Comparison of ENCODE assay signal across 18 cellular contexts in genomic region chr9:91807640-91808246, GRCh38.
A peak's percentile ranks its signal among the peaks of the same experiment; 100 is the strongest.
DNase-seq lines count a peak whose midpoint lies in the region; ATAC-seq and TF ChIP-seq lines count a peak whose summit lies in the region.
"Had no signal": no experiment of that assay in that cellular context is flagged by ENCODE, and none has a peak within 500 bp of the region (broad histone marks: within the 10 kb centered on the region; RNA-seq: fewer than 3 reads in every experiment).

No MANE protein-coding gene starts in this region.

- POLR2A ChIA-PET in HEK293T (lab: Yijun Ruan, JAX): no interaction called here

- H3K4me3 ChIP-seq in esophagus muscularis mucosa (no peak overlapping the region), muscle layer of duodenum (ENCODE audit: low read depth in 1 of 2, low read length in 2 of 2) (no peak overlapping the region)

- peak; percentile 13 for DNase-seq in activated CD8-positive, alpha-beta memory T cell treated with anti-CD3 and anti-CD28 coated beads for 24 hours
- DNase-seq in activated CD8-positive, alpha-beta memory T cell treated with anti-CD3 and anti-CD28 coated beads, Interleukin-2, amount 50 U/mL, for 4 hours: no peak
- DNase-seq in esophagus muscularis mucosa (ENCODE audit: extremely low spot score) (no peak), HEK293T (ENCODE audit: extremely low spot score) (no peak), AG08396 (ENCODE audit: low spot score) (no peak)
- DNase-seq in activated CD4-positive, alpha-beta T cell treated with anti-CD3 and anti-CD28 coated beads, Interleukin-2, amount 10 ng/mL, durations not matched to agents 24 days and 14 days: no peak
- DNase-seq: DMS153, NCI-H1048, NCI-H146, NCI-H2081 treated with DMSO at 0.1 percent for 48 hours, NCI-H226, NCI-H526 treated with DMSO at 0.1 percent for 48 hours, Right ventricle myocardium superior, SK-N-SH had no signal

- H3K4me1 ChIP-seq in esophagus muscularis mucosa (peaks cover 0 to 93% (median 82%) of the 10 kb centered on the region in 4 donors), muscle layer of duodenum (ENCODE audit: control insufficient read depth in 1 of 2, insufficient read depth in 2 of 2, low read length in 2 of 2) (peaks cover 6 to 59% of the 10 kb centered on the region in 2 donors)

- no peaks in the 10 kb centered on the region for H3K9me3 ChIP-seq in esophagus muscularis mucosa
- no peaks in the 10 kb centered on the region for H3K9me3 ChIP-seq in muscle layer of duodenum (ENCODE audit: control insufficient read depth in 1 of 2, low read length in 2 of 2)
- H3K9me3 ChIP-seq: SK-N-SH had no signal

- intact Hi-C loops in esophagus muscularis mucosa (cut with DNase I): no loop called here
- intact Hi-C loops in activated CD4-positive, alpha-beta T cell treated with anti-CD3 and anti-CD28 coated beads, Interleukin-2, amount 10 ng/mL, durations not matched to agents 24 days and 14 days (cut with micrococcal nuclease): no loop called here

- H3K27me3 ChIP-seq in esophagus muscularis mucosa (no peaks in the 10 kb centered on the region), muscle layer of duodenum (ENCODE audit: low read depth, low read length) (no peaks in the 10 kb centered on the region)

- no peak for TF ChIP-seq CTCF in esophagus muscularis mucosa (IDR thresholded peaks at IDR 0.05)

- no peaks in the 10 kb centered on the region for H3K36me3 Mint-ChIP-seq in activated CD4-positive, alpha-beta T cell treated with anti-CD3 and anti-CD28 coated beads, Interleukin-2, amount 10 ng/mL, durations not matched to agents 24 days and 14 days (ENCODE audit: low read depth)

- H3K27ac ChIP-seq in esophagus muscularis mucosa (replicated peaks in 1 of 4) (peak overlapping the region; percentile 32 to 62 (median 56)), muscle layer of duodenum (ENCODE audit: low read length) (peak overlapping the region; percentile 30)
- H3K27ac ChIP-seq: C4-2B had no signal

- H3K4me1 Mint-ChIP-seq in activated CD4-positive, alpha-beta T cell treated with anti-CD3 and anti-CD28 coated beads, Interleukin-2, amount 10 ng/mL, durations not matched to agents 24 days and 14 days: no peaks in the 10 kb centered on the region

- ATAC-seq in HG03442 (IDR thresholded peaks at IDR 0.05; ENCODE audit: unreplicated experiment): no peak
- ATAC-seq: Panc1 had no signal

- no peak for TF ChIP-seq POLR2A in esophagus muscularis mucosa (IDR thresholded peaks at IDR 0.05; ENCODE audit: low read depth)

- 56% methylated on average over 9 of the region's 9 CpGs for WGBS in esophagus muscularis mucosa

- peaks cover 1% of the 10 kb centered on the region for H3K27me3 Mint-ChIP-seq in activated CD4-positive, alpha-beta T cell treated with anti-CD3 and anti-CD28 coated beads, Interleukin-2, amount 10 ng/mL, durations not matched to agents 24 days and 14 days

- H3K27ac Mint-ChIP-seq in activated CD4-positive, alpha-beta T cell treated with anti-CD3 and anti-CD28 coated beads, Interleukin-2, amount 10 ng/mL, durations not matched to agents 24 days and 14 days: no peak overlapping the region

- H3K4me3 Mint-ChIP-seq in activated CD4-positive, alpha-beta T cell treated with anti-CD3 and anti-CD28 coated beads, Interleukin-2, amount 10 ng/mL, durations not matched to agents 24 days and 14 days: no peak overlapping the region

- H3K36me3 ChIP-seq in esophagus muscularis mucosa (no peaks in the 10 kb centered on the region), muscle layer of duodenum (ENCODE audit: control insufficient read depth in 1 of 2, insufficient read depth in 2 of 2, low read length in 2 of 2) (no peaks in the 10 kb centered on the region)

- no peak for TF ChIP-seq EP300 in esophagus muscularis mucosa (IDR thresholded peaks at IDR 0.05)

- H3K9me3 Mint-ChIP-seq in activated CD4-positive, alpha-beta T cell treated with anti-CD3 and anti-CD28 coated beads, Interleukin-2, amount 10 ng/mL, durations not matched to agents 24 days and 14 days: no peaks in the 10 kb centered on the region

- CTCF ChIA-PET in HEK293T (lab: Yijun Ruan, JAX): no interaction called here

TF ChIP-seq in HEK293T, 16 proteins besides CTCF, POLR2A, EP300 and RAD21:
- TF ChIP-seq SUZ12 (IDR thresholded peaks at IDR 0.05): no peak
- TF ChIP-seq HDGF (IDR thresholded peaks at IDR 0.05; ENCODE audit: borderline replicate concordance): no peak
- TF ChIP-seq ZNF384 (IDR thresholded peaks at IDR 0.05): no peak
- no peak for TF ChIP-seq FOXA1 (IDR thresholded peaks at IDR 0.05)
- no peak for TF ChIP-seq BHLHE40 (IDR thresholded peaks at IDR 0.05; ENCODE audit: borderline replicate concordance)
- no peak for TF ChIP-seq CTBP1 (IDR thresholded peaks at IDR 0.05; ENCODE audit: borderline replicate concordance)
- TF ChIP-seq LEF1 (IDR thresholded peaks at IDR 0.05; ENCODE audit: borderline replicate concordance): no peak
- TF ChIP-seq FOXK2 (IDR thresholded peaks at IDR 0.05): no peak
- TF ChIP-seq ARNT (IDR thresholded peaks at IDR 0.05): no peak
- TF ChIP-seq FOXM1 (IDR thresholded peaks at IDR 0.05; ENCODE audit: borderline replicate concordance): no peak
- no peak for TF ChIP-seq SP1 (IDR thresholded peaks at IDR 0.05)
- no peak for TF ChIP-seq PKNOX1 (IDR thresholded peaks at IDR 0.05)
- TF ChIP-seq ELF4 (IDR thresholded peaks at IDR 0.05): no peak
- TF ChIP-seq L3MBTL2 (conservative IDR thresholded peaks at IDR 0.05): no peak
- TF ChIP-seq TARDBP (IDR thresholded peaks at IDR 0.05): no peak
